24 cellular contexts compared by ENCODE assay signal in the genomic region with DNA sequence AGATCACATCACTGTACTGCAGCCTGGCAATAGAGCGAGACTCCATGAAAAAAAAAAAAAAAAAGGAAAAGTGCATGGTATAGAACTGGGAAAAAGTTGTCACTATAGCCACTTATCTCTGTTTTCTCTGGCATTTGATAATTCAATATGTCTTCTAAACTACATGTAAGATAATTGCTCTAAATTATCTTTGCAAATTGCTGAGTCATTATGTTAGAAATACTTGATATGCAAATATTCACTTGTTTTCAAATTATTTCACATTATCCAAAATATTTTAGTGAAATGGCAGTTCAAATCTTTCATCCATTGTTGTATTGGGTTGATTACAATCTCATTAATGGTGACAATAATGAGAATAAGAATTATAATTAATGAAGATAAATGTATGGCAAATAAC.
"Had no signal": no experiment of that assay in that cellular context is flagged by ENCODE, and none has a peak within 500 bp of the region (broad histone marks: within the 10 kb centered on the region; RNA-seq: fewer than 3 reads in every experiment).

No MANE protein-coding gene starts in this region.

- H3K4me1 Mint-ChIP-seq: T-cell had no signal

- H3K9ac ChIP-seq: SK-N-SH had no signal

- H3K4me3 Mint-ChIP-seq: T-cell; T-helper 1 cell treated with Interleukin-12 subunit alpha and Interleukin-12 subunit beta and Interleukin-4 antibody, amounts not matched to agents 30 μg/mL and 1 μg/mL, for 36 hours had no signal

- H3K9me3 ChIP-seq: MG63, SK-N-SH had no signal

- H3K4me3 ChIP-seq: MG63 had no signal

- ATAC-seq: Panc1, PC-3, T-cell had no signal

- H3K4me2 ChIP-seq: SK-N-SH had no signal

- H3K36me3 ChIP-seq: MG63 had no signal

- H3K9me2 ChIP-seq: SK-N-SH had no signal

- H3K36me3 Mint-ChIP-seq: T-cell had no signal

- H3K27me3 Mint-ChIP-seq: T-cell had no signal

- H3K27ac Mint-ChIP-seq: T-cell; T-helper 1 cell treated with Interleukin-12 subunit alpha and Interleukin-12 subunit beta and Interleukin-4 antibody, amounts not matched to agents 30 μg/mL and 1 μg/mL, for 36 hours had no signal

- DNase-seq: Karpas-422; KG1; MG63; NCI-H1092 treated with DMSO at 0.1 percent for 48 hours; NCI-H1436; NCI-H187; NCI-H2029; NCI-H2081 treated with DMSO at 0.1 percent for 48 hours; NCI-H2171; NCI-H226; NCI-H446; NCI-H510A; NCI-H524 treated with DMSO at 0.1 percent for 48 hours; NCI-H69; NCI-H774; NK-92 treated with Interleukin-12 subunit alpha and Interleukin-12 subunit beta, amount 100 ng/mL, for 24 hours; PC-3; SHP77; SK-N-SH; SW 1271; T-cell had no signal

- H3K27me3 ChIP-seq: MG63 had no signal

- H3K27ac ChIP-seq: RWPE1 had no signal

- H3K9me3 Mint-ChIP-seq: T-cell; T-helper 1 cell treated with Interleukin-12 subunit alpha and Interleukin-12 subunit beta and Interleukin-4 antibody, amounts not matched to agents 30 μg/mL and 1 μg/mL, for 36 hours had no signal
